Comparison of ENCODE assay signal across 8 cellular contexts in the genomic region with DNA sequence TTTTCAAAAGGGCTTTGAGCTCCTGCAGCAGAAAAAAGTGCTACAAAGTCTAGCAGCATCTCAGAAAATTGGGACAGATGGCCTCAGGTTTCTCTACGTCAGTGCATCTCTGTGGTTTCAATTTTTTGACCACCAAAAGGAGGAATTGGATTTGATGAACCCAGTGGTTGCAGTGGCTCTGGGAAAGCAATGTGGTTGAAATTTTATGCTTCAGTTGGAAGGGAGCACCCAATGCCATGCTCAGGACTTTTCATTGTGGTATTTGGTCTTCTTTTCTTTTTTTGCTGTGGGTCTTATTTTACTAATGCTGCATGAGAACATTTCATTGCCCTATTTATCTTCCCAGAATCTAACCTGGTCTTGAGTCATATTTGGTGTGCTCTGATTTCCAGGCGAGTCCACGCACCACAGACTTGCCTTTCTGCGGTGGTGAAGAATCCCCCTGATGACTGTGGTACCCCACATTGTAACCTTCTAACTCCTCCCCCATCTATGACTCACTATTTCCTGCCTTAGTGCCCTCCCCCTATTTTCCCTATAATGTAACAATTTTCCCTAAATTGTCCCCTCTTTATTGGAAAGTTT. TPM values are rescaled to one million over a fixed set of nuclear protein-coding genes. Genes with fewer than 3 reads are reported as not detected.
A peak's percentile ranks its signal among the peaks of the same experiment; 100 is the strongest.
DNase-seq lines count a peak whose midpoint lies in the region; ATAC-seq and TF ChIP-seq lines count a peak whose summit lies in the region.

No MANE protein-coding gene starts in this region.

- POLR2A ChIA-PET in CD4-positive, alpha-beta T cell (lab: Charles Lee) = interaction anchor here (0.9 to 4.0 kb wide), 6 partner anchors 9 to 434 kb away, joined by 3 to 30 read pairs (median 4); a partner anchor contains a TSS

- CTCF ChIA-PET in CD4-positive, alpha-beta T cell (lab: Charles Lee) = interaction anchor here (0.9 to 3.3 kb wide), 2 partner anchors 16 to 64 kb away, joined by 4 to 15 read pairs; no protein-coding TSS in a partner anchor

- H3K4me3 Mint-ChIP-seq in CD4-positive, alpha-beta T cell = peak overlapping the region; percentile 28
- no peak overlapping the region for H3K4me3 Mint-ChIP-seq in stimulated activated memory B cell treated with anti-CD40 and anti-IgM and Interleukin-4, amounts not matched to agents 10 μg/mL and 1 μg/mL and 100 μg/mL, for 72 hours
- H3K4me3 Mint-ChIP-seq in type B pancreatic cell = no peak overlapping the region

- peak overlapping the region; percentile 76 for H3K27ac Mint-ChIP-seq in CD4-positive, alpha-beta T cell
- H3K27ac Mint-ChIP-seq in activated naive CD4-positive, alpha-beta T cell treated with anti-CD3 and anti-CD28 coated beads, Interleukin-2, amount 50 U/mL, for 72 hours = peak overlapping the region; percentile 87 to 88
- H3K27ac Mint-ChIP-seq in stimulated activated memory B cell treated with anti-CD40 and anti-IgM and Interleukin-4, amounts not matched to agents 10 μg/mL and 1 μg/mL and 100 μg/mL, for 72 hours = peak overlapping the region; percentile 56
- no peak overlapping the region for H3K27ac Mint-ChIP-seq in type B pancreatic cell

- no peaks in the 10 kb centered on the region for H3K9me3 Mint-ChIP-seq in CD4-positive, alpha-beta T cell
- H3K9me3 Mint-ChIP-seq in activated naive CD4-positive, alpha-beta T cell treated with anti-CD3 and anti-CD28 coated beads, Interleukin-2, amount 50 U/mL, for 72 hours = peaks cover 0 to 4% of the 10 kb centered on the region in 2 donors
- no peaks in the 10 kb centered on the region for H3K9me3 Mint-ChIP-seq in stimulated activated memory B cell treated with anti-CD40 and anti-IgM and Interleukin-4, amounts not matched to agents 10 μg/mL and 1 μg/mL and 100 μg/mL, for 72 hours
- H3K9me3 Mint-ChIP-seq in type B pancreatic cell = no peaks in the 10 kb centered on the region

- H3K27me3 Mint-ChIP-seq in CD4-positive, alpha-beta T cell = no peaks in the 10 kb centered on the region
- no peaks in the 10 kb centered on the region for H3K27me3 Mint-ChIP-seq in stimulated activated memory B cell treated with anti-CD40 and anti-IgM and Interleukin-4, amounts not matched to agents 10 μg/mL and 1 μg/mL and 100 μg/mL, for 72 hours
- H3K27me3 Mint-ChIP-seq in type B pancreatic cell = peaks cover 3% of the 10 kb centered on the region

- ATAC-seq in CD4-positive, alpha-beta T cell (ENCODE audit: poor library complexity) = peak; percentile 27
- ATAC-seq in HG03575 (IDR thresholded peaks at IDR 0.05; ENCODE audit: extremely low read depth, insufficient number of reproducible peaks, low FRiP score, unreplicated experiment) = peak; percentile 59
- peak; percentile 64 to 73 for ATAC-seq in activated naive CD4-positive, alpha-beta T cell treated with anti-CD3 and anti-CD28 coated beads, Interleukin-2, amount 50 U/mL, for 72 hours
- ATAC-seq in stimulated activated memory B cell treated with anti-CD40 and anti-IgM and Interleukin-4, amounts not matched to agents 10 μg/mL and 1 μg/mL and 100 μg/mL, for 72 hours = peak; percentile 89

- no peaks in the 10 kb centered on the region for H3K9me3 ChIP-seq in CD4-positive, alpha-beta T cell (ENCODE audit: control insufficient read depth, low read length)

- no peaks in the 10 kb centered on the region for H3K36me3 Mint-ChIP-seq in CD4-positive, alpha-beta T cell (ENCODE audit: low read depth)
- peaks cover 0 to 6% of the 10 kb centered on the region in 2 donors for H3K36me3 Mint-ChIP-seq in activated naive CD4-positive, alpha-beta T cell treated with anti-CD3 and anti-CD28 coated beads, Interleukin-2, amount 50 U/mL, for 72 hours
- H3K36me3 Mint-ChIP-seq in stimulated activated memory B cell treated with anti-CD40 and anti-IgM and Interleukin-4, amounts not matched to agents 10 μg/mL and 1 μg/mL and 100 μg/mL, for 72 hours = peaks cover 6% of the 10 kb centered on the region
- no peaks in the 10 kb centered on the region for H3K36me3 Mint-ChIP-seq in type B pancreatic cell

- intact Hi-C loops in CD4-positive, alpha-beta T cell (cut with DNase I, micrococcal nuclease) = no loop called here

- H3K27me3 ChIP-seq in CD4-positive, alpha-beta T cell (ENCODE audit: control insufficient read depth, insufficient read depth, low read length) = no peaks in the 10 kb centered on the region

- TF ChIP-seq CTCF in CD4-positive, alpha-beta T cell (IDR thresholded peaks at IDR 0.05) = no peak
- no peak for TF ChIP-seq CTCF in GM20000 (IDR thresholded peaks at IDR 0.05; ENCODE audit: extremely low read depth, missing control alignments)
- TF ChIP-seq CTCF in type B pancreatic cell (conservative IDR thresholded peaks at IDR 0.05) = no peak

- DNase-seq in CD4-positive, alpha-beta T cell = peak in 1 of 10 experiments; percentile 23
- peak; percentile 44 for DNase-seq in GM20000 (ENCODE audit: low spot score)
- peak; percentile 55 to 79 for DNase-seq in activated naive CD4-positive, alpha-beta T cell treated with anti-CD3 and anti-CD28 coated beads, Interleukin-2, amount 50 U/mL, for 72 hours (ENCODE audit: low spot score in 2 of 2)
- no peak for DNase-seq in type B pancreatic cell (ENCODE audit: extremely low spot score, unreplicated experiment)
- no peak for DNase-seq in foreskin melanocyte
- no peak for DNase-seq in occipital lobe (lab: John Stamatoyannopoulos, UW)

- H3K27ac ChIP-seq in CD4-positive, alpha-beta T cell (ENCODE audit: low read depth, low read length) = no peak overlapping the region

- peaks cover 68% of the 10 kb centered on the region for H3K4me1 Mint-ChIP-seq in CD4-positive, alpha-beta T cell (ENCODE audit: low read depth)
- peaks cover 34% of the 10 kb centered on the region for H3K4me1 Mint-ChIP-seq in stimulated activated memory B cell treated with anti-CD40 and anti-IgM and Interleukin-4, amounts not matched to agents 10 μg/mL and 1 μg/mL and 100 μg/mL, for 72 hours
- H3K4me1 Mint-ChIP-seq in type B pancreatic cell (ENCODE audit: unreplicated experiment) = peaks cover 23% of the 10 kb centered on the region

RNA-seq across cellular contexts. Expression of a gene that starts 56.7 kb away (rescaled TPM):
- 100 to 1,000 TPM; 397 to 414 TPM for total RNA-seq in CD4-positive, alpha-beta T cell
- total RNA-seq in activated naive CD4-positive, alpha-beta T cell treated with anti-CD3 and anti-CD28 coated beads, Interleukin-2, amount 50 U/mL, for 72 hours = 100 to 1,000 TPM; 125 to 221 TPM
- 1.9 and 18.3 TPM in 2 replicates for total RNA-seq in type B pancreatic cell (ENCODE audit: low replicate concordance)
- 21.2 TPM for total RNA-seq in occipital lobe

Comparison
In these comparisons a context has a peak if more than half of its experiments do, and no peak if none do; other contexts are left out.
1. ATAC-seq: peak in every context shown above with its lines; median percentile 89 in stimulated activated memory B cell treated with anti-CD40 and anti-IgM and Interleukin-4, amounts not matched to agents 10 μg/mL and 1 μg/mL and 100 μg/mL, for 72 hours; 68 in activated naive CD4-positive, alpha-beta T cell treated with anti-CD3 and anti-CD28 coated beads, Interleukin-2, amount 50 U/mL, for 72 hours; 59 in HG03575; 27 in CD4-positive, alpha-beta T cell.
2. DNase-seq: peak in GM20000 (single experiment) and activated naive CD4-positive, alpha-beta T cell treated with anti-CD3 and anti-CD28 coated beads, Interleukin-2, amount 50 U/mL, for 72 hours (2 of 2); none in type B pancreatic cell (single experiment), foreskin melanocyte (single experiment) and occipital lobe (single experiment).